ENCODE assay signal across 16 cellular contexts in genomic region chr12:58509116-58509885, GRCh38.
A peak's percentile ranks its signal among the peaks of the same experiment; 100 is the strongest.
DNase-seq lines count a peak whose midpoint lies in the region; ATAC-seq, FAIRE-seq and TF ChIP-seq lines count a peak whose summit lies in the region.
"Had no signal": no experiment of that assay in that cellular context is flagged by ENCODE, and none has a peak within 500 bp of the region (broad histone marks: within the 10 kb centered on the region; RNA-seq: fewer than 3 reads in every experiment).

No MANE protein-coding gene starts in this region.

- under 1% methylated on average over 4 of the region's 5 CpGs for WGBS in K562 (ENCODE audit: insufficient coverage, low coverage, missing lambda C conversion rate)

- peak; percentile 70 for DNase-seq in EH (ENCODE audit: low read depth)
- peak; percentile 7 for DNase-seq in NB4 (ENCODE audit: low read depth)
- DNase-seq in K562 (ENCODE audit: extremely low read depth in 1 of 4, low spot score in 3 of 4), result no peak
- peak; percentile 93 for DNase-seq in foreskin melanocyte
- DNase-seq in erythroblast (lab: John Stamatoyannopoulos, UW), result no peak
- no peak for DNase-seq in effector CD4-positive, alpha-beta T cell
- no peak for DNase-seq in GM12891 (ENCODE audit: insufficient read length, low spot score)
- DNase-seq in NCI-H128 (lab: John Stamatoyannopoulos, UW; ENCODE audit: unreplicated experiment), result no peak
- DNase-seq: activated naive CD4-positive, alpha-beta T cell treated with anti-CD3 and anti-CD28 coated beads for 36 hours; BE2C; lower lobe of right lung; MV-4-11; NCI-H82 had no signal

- H4K20me1 ChIP-seq in K562 (replicated peaks; ENCODE audit: control insufficient read depth, insufficient read depth, low read length), result no peaks in the 10 kb centered on the region

- in situ Hi-C loops in K562 (cut with MboI), result no loop called here

- BruUV-seq in K562 (replicated peaks; lab: Mats Ljungman, UMichigan), result no TSS peak

- TF ChIP-seq EP300 in K562 (IDR thresholded peaks at IDR 0.05; ENCODE audit: low read length), result no peak

- POLR2A ChIA-PET in K562 (lab: Yijun Ruan, JAX), result no interaction called here

- H2AFZ ChIP-seq in K562 (ENCODE audit: low read depth, low read length), result no peak overlapping the region

- no peak overlapping the region for H3K27ac ChIP-seq in K562 (ENCODE audit: extremely low read depth, low read depth, low read length)
- H3K27ac ChIP-seq: lower lobe of right lung had no signal

- H3K79me2 ChIP-seq in K562 (ENCODE audit: control insufficient read depth, insufficient read depth, low read length), result no peaks in the 10 kb centered on the region

- no peak for TF ChIP-seq RAD21 in K562 (CRISPR knock-in tag; conservative IDR thresholded peaks at IDR 0.05 in 1 of 2, IDR thresholded peaks at IDR 0.05 in 1 of 2)

- no peak overlapping the region for H3K4me2 ChIP-seq in K562 (ENCODE audit: insufficient read depth, low read length)

- H3K9ac ChIP-seq in K562 (ENCODE audit: insufficient read depth in 1 of 2, low read depth in 2 of 2, low read length in 2 of 2), result no peak overlapping the region

- CTCF ChIA-PET in K562 (lab: Yijun Ruan, JAX; ENCODE audit: low intra/inter-chr PET ratio), result no interaction called here

- FAIRE-seq in K562 (lab: Jason Lieb, UNC), result no peak
- FAIRE-seq in GM12891 (lab: Jason Lieb, UNC), result no peak

- no peak for TF ChIP-seq POLR2A in NB4 (IDR thresholded peaks at IDR 0.05; ENCODE audit: extremely low read depth, insufficient read length)
- no peak for TF ChIP-seq POLR2A in K562 (conservative IDR thresholded peaks at IDR 0.05)
- no peak for TF ChIP-seq POLR2A in erythroblast (IDR thresholded peaks at IDR 0.05; ENCODE audit: low read length)
- TF ChIP-seq POLR2A in GM12891 (IDR thresholded peaks at IDR 0.05; ENCODE audit: low read depth, low read length), result no peak

- no peaks in the 10 kb centered on the region for H3K36me3 ChIP-seq in K562 (ENCODE audit: control insufficient read depth, insufficient read depth, low read length)
- H3K36me3 ChIP-seq: BE2C, lower lobe of right lung had no signal

- TF ChIP-seq CTCF in NB4 (IDR thresholded peaks at IDR 0.05; ENCODE audit: low read depth, low read length), result no peak
- no peak for TF ChIP-seq CTCF in K562 (IDR thresholded peaks at IDR 0.05 in 2 of 3, conservative IDR thresholded peaks at IDR 0.05 in 1 of 3; ENCODE audit: insufficient read depth in 2 of 3, low read depth in 1 of 3, low read length in 3 of 3)

- no peak for ATAC-seq in K562
- ATAC-seq: activated CD4-positive, CD25-positive, alpha-beta regulatory T cell treated with anti-CD3 and anti-CD28 coated beads, Interleukin-2, amount 50 U/mL, for 24 hours; lower lobe of right lung; natural killer cell treated with Interleukin-12 subunit alpha and Interleukin-12 subunit beta and Interleukin-15 and Interleukin-18, amount 100 ng/mL, for 72 hours; Right ventricle myocardium inferior had no signal

- H3K9me1 ChIP-seq in K562 (ENCODE audit: control insufficient read depth, insufficient read depth, low read length), result no peaks in the 10 kb centered on the region

- intact Hi-C loops in K562 (cut with micrococcal nuclease), result no loop called here

- H3K9me3 ChIP-seq in K562 (replicated peaks; ENCODE audit: control insufficient read depth, insufficient read depth, low read depth, low read length), result no peaks in the 10 kb centered on the region
- H3K9me3 ChIP-seq: BE2C, lower lobe of right lung had no signal

- H3K4me3 ChIP-seq in NB4 (ENCODE audit: low read depth, low read length) (no peak overlapping the region), K562 (no peak overlapping the region)
- H3K4me3 ChIP-seq: lower lobe of right lung had no signal

- no peaks in the 10 kb centered on the region for H3K27me3 ChIP-seq in K562 (ENCODE audit: control insufficient read depth in 2 of 2, insufficient read depth in 2 of 2, low read length in 2 of 2)
- H3K27me3 ChIP-seq: BE2C had no signal

- H3K4me1 ChIP-seq in K562 (replicated peaks in 1 of 2; ENCODE audit: control insufficient read depth in 2 of 2, insufficient read depth in 2 of 2, low read length in 2 of 2), result no peaks in the 10 kb centered on the region
- H3K4me1 ChIP-seq: BE2C, lower lobe of right lung had no signal

TF ChIP-seq in K562, 482 proteins besides CTCF, POLR2A, EP300 and RAD21:
- TF ChIP-seq TFE3 (CRISPR knock-in tag; IDR thresholded peaks at IDR 0.05) (peak; percentile 31; the same call in 1 of the 2 replicates), ARID1B (IDR thresholded peaks at IDR 0.05) (no peak), ZNF644 (tag; IDR thresholded peaks at IDR 0.05; ENCODE audit: low read depth) (no peak), TSHZ1 (CRISPR knock-in tag; IDR thresholded peaks at IDR 0.05) (no peak)

TF ChIP-seq in GM12891, 5 proteins besides CTCF, POLR2A, EP300 and RAD21:
- TF ChIP-seq SPI1 (IDR thresholded peaks at IDR 0.05; ENCODE audit: low read depth, low read length) (no peak), POU2F2 (IDR thresholded peaks at IDR 0.05; ENCODE audit: low read depth, low read length) (no peak), POLR2AphosphoS5 (IDR thresholded peaks at IDR 0.05; ENCODE audit: low read depth, low read length) (no peak), PAX5 (IDR thresholded peaks at IDR 0.05; ENCODE audit: insufficient read depth, low read length, severe bottlenecking) (no peak), TAF1 (IDR thresholded peaks at IDR 0.05; ENCODE audit: low read depth, low read length) (no peak)
TF ChIP-seq in GM12891: peak in this region for 0.

Comparison
In these comparisons a context has a peak if more than half of its experiments do, and no peak if none do; other contexts are left out.
1. DNase-seq: peak in EH (single experiment), NB4 (single experiment) and foreskin melanocyte (single experiment); none in K562 (0 of 4), erythroblast (0 of 2), effector CD4-positive, alpha-beta T cell (single experiment), GM12891 (single experiment) and NCI-H128 (single experiment).